1 cellular context compared by ENCODE assay signal in the genomic region with DNA sequence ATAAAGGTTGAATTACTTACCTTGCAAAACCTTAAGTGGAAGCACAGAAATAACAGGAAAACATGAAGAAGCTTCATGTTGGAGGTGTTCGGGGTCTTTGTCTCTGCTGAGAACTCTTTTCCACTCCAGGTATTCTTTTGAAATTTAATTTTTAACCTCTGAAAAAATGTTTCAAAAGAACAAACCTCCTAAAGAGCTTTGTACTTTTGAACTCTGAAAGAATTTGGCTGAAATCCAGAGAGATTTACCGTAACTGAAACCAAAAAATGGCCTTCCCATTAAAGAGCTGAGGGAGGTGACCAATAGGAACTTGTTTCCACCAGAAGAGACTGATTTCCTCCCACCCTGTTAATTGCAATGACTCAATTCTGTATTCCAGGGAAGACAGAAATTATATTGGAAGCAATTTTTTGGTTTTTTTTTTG.
A peak's percentile ranks its signal among the peaks of the same experiment; 100 is the strongest.
TF ChIP-seq lines count a peak whose summit lies in the region.

TSS of gene CFI (minus strand) at position 105 of the 425 bp plus-strand sequence. CDS start at position 77, 28 bp downstream.

TF ChIP-seq in HepG2, 621 proteins besides CTCF, POLR2A, EP300 and RAD21 (continued from another document):
- TF ChIP-seq, protein P1, sequence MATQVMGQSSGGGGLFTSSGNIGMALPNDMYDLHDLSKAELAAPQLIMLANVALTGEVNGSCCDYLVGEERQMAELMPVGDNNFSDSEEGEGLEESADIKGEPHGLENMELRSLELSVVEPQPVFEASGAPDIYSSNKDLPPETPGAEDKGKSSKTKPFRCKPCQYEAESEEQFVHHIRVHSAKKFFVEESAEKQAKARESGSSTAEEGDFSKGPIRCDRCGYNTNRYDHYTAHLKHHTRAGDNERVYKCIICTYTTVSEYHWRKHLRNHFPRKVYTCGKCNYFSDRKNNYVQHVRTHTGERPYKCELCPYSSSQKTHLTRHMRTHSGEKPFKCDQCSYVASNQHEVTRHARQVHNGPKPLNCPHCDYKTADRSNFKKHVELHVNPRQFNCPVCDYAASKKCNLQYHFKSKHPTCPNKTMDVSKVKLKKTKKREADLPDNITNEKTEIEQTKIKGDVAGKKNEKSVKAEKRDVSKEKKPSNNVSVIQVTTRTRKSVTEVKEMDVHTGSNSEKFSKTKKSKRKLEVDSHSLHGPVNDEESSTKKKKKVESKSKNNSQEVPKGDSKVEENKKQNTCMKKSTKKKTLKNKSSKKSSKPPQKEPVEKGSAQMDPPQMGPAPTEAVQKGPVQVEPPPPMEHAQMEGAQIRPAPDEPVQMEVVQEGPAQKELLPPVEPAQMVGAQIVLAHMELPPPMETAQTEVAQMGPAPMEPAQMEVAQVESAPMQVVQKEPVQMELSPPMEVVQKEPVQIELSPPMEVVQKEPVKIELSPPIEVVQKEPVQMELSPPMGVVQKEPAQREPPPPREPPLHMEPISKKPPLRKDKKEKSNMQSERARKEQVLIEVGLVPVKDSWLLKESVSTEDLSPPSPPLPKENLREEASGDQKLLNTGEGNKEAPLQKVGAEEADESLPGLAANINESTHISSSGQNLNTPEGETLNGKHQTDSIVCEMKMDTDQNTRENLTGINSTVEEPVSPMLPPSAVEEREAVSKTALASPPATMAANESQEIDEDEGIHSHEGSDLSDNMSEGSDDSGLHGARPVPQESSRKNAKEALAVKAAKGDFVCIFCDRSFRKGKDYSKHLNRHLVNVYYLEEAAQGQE (IDR thresholded peaks at IDR 0.05; ENCODE audit: borderline replicate concordance in 1 of 2, low read depth in 1 of 2, low read length in 2 of 2), result 0 out of 4 replicates have a peak, but pooled peaks of 1 of the 2 experiments have one; percentile 30
- TF ChIP-seq BCL6 (CRISPR knock-in tag; IDR thresholded peaks at IDR 0.05) (peak; percentile 79), ZFYVE20 (CRISPR knock-in tag; IDR thresholded peaks at IDR 0.05; ENCODE audit: borderline replicate concordance, low read depth) (no peak), ZNF513 (CRISPR knock-in tag; conservative IDR thresholded peaks at IDR 0.05) (no peak), GABPA (IDR thresholded peaks at IDR 0.05; ENCODE audit: low read depth, low read length) (no peak), GABPA (CRISPR knock-in tag; IDR thresholded peaks at IDR 0.05; ENCODE audit: low read depth) (0 out of 2 replicates have a peak, but pooled peaks have one; percentile 26), EHMT2 (IDR thresholded peaks at IDR 0.05; ENCODE audit: borderline replicate concordance, low read depth, low read length) (peak; percentile 28; the same call in 1 of the 2 replicates), TAF1 (CRISPR knock-in tag; IDR thresholded peaks at IDR 0.05) (peak; percentile 18; the same call in 1 of the 2 replicates), ZFY (CRISPR knock-in tag; IDR thresholded peaks at IDR 0.05) (no peak), CREM (IDR thresholded peaks at IDR 0.05) (0 out of 2 replicates have a peak, but pooled peaks have one; percentile 24), CREM (CRISPR knock-in tag; IDR thresholded peaks at IDR 0.05) (no peak), GATAD2A (CRISPR knock-in tag; IDR thresholded peaks at IDR 0.05) (peak; percentile 53; the same call in 1 of the 2 replicates), HDAC1 (CRISPR knock-in tag; IDR thresholded peaks at IDR 0.05) (no peak), KAT8 (CRISPR knock-in tag; IDR thresholded peaks at IDR 0.05) (peak; percentile 36), ZXDC (CRISPR knock-in tag; IDR thresholded peaks at IDR 0.05) (no peak), WIZ (CRISPR knock-in tag; IDR thresholded peaks at IDR 0.05) (no peak), SIX1 (CRISPR knock-in tag; IDR thresholded peaks at IDR 0.05; ENCODE audit: borderline replicate concordance) (0 out of 2 replicates have a peak, but pooled peaks have one; percentile 28), TEAD3 (CRISPR knock-in tag; optimal IDR thresholded peaks at IDR 0.05; ENCODE audit: borderline replicate concordance) (peak; percentile 58), POLR2G (IDR thresholded peaks at IDR 0.05; ENCODE audit: low read depth, low read length) (peak; percentile 51; the same call in 1 of the 2 replicates), GZF1 (CRISPR knock-in tag; IDR thresholded peaks at IDR 0.05) (peak; percentile 81; the same call in 1 of the 2 replicates)
- TF ChIP-seq, protein P2, sequence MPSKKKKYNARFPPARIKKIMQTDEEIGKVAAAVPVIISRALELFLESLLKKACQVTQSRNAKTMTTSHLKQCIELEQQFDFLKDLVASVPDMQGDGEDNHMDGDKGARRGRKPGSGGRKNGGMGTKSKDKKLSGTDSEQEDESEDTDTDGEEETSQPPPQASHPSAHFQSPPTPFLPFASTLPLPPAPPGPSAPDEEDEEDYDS (CRISPR knock-in tag; IDR thresholded peaks at IDR 0.05), result peak; percentile 52; the same call in 1 of the 2 replicates
- TF ChIP-seq, protein P3, sequence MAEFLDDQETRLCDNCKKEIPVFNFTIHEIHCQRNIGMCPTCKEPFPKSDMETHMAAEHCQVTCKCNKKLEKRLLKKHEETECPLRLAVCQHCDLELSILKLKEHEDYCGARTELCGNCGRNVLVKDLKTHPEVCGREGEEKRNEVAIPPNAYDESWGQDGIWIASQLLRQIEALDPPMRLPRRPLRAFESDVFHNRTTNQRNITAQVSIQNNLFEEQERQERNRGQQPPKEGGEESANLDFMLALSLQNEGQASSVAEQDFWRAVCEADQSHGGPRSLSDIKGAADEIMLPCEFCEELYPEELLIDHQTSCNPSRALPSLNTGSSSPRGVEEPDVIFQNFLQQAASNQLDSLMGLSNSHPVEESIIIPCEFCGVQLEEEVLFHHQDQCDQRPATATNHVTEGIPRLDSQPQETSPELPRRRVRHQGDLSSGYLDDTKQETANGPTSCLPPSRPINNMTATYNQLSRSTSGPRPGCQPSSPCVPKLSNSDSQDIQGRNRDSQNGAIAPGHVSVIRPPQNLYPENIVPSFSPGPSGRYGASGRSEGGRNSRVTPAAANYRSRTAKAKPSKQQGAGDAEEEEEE (CRISPR knock-in tag; IDR thresholded peaks at IDR 0.05; ENCODE audit: borderline replicate concordance), result no peak
- TF ChIP-seq, protein P4, sequence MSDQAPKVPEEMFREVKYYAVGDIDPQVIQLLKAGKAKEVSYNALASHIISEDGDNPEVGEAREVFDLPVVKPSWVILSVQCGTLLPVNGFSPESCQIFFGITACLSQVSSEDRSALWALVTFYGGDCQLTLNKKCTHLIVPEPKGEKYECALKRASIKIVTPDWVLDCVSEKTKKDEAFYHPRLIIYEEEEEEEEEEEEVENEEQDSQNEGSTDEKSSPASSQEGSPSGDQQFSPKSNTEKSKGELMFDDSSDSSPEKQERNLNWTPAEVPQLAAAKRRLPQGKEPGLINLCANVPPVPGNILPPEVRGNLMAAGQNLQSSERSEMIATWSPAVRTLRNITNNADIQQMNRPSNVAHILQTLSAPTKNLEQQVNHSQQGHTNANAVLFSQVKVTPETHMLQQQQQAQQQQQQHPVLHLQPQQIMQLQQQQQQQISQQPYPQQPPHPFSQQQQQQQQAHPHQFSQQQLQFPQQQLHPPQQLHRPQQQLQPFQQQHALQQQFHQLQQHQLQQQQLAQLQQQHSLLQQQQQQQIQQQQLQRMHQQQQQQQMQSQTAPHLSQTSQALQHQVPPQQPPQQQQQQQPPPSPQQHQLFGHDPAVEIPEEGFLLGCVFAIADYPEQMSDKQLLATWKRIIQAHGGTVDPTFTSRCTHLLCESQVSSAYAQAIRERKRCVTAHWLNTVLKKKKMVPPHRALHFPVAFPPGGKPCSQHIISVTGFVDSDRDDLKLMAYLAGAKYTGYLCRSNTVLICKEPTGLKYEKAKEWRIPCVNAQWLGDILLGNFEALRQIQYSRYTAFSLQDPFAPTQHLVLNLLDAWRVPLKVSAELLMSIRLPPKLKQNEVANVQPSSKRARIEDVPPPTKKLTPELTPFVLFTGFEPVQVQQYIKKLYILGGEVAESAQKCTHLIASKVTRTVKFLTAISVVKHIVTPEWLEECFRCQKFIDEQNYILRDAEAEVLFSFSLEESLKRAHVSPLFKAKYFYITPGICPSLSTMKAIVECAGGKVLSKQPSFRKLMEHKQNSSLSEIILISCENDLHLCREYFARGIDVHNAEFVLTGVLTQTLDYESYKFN (CRISPR knock-in tag; conservative IDR thresholded peaks at IDR 0.05), result peak; percentile 75
